In genomic region chr10:87504307-87504666, GRCh38 we compare ENCODE assay signal across 8 cellular contexts. TPM values are rescaled to one million over a fixed set of nuclear protein-coding genes. Genes with fewer than 3 reads are reported as not detected.
A peak's percentile ranks its signal among the peaks of the same experiment; 100 is the strongest.
DNase-seq lines count a peak whose midpoint lies in the region.

No MANE protein-coding gene starts in this region.

- peak overlapping the region; percentile 73 for H3K4me3 ChIP-seq in GM08714 (ENCODE audit: low read length)
- H3K4me3 ChIP-seq in SJSA1 = peak overlapping the region; percentile 85

- no peak for DNase-seq in SJSA1 (ENCODE audit: low read depth in 1 of 2, low spot score in 2 of 2)
- DNase-seq in fibroblast of gingiva (ENCODE audit: low read depth) = peak; percentile 2
- DNase-seq in pons (ENCODE audit: low spot score) = peak; percentile 29
- no peak for DNase-seq in 8988T
- DNase-seq in effector CD4-positive, alpha-beta T cell = no peak
- no peak for DNase-seq in AG08396 (ENCODE audit: low spot score)
- DNase-seq in activated gamma-delta T cell (lab: John Stamatoyannopoulos, UW) = no peak

- H3K36me3 ChIP-seq in SJSA1 = peaks cover 23% of the 10 kb centered on the region

- H3K27ac ChIP-seq in SJSA1 = peak overlapping the region; percentile 83

- no peaks in the 10 kb centered on the region for H3K9me3 ChIP-seq in SJSA1 (replicated peaks)

- no peaks in the 10 kb centered on the region for H3K27me3 ChIP-seq in SJSA1 (replicated peaks)

- peaks cover 20% of the 10 kb centered on the region for H3K4me1 ChIP-seq in SJSA1 (replicated peaks)

RNA-seq across cellular contexts. Expression of gene MINPP1, which starts 0.4 kb away (rescaled TPM):
- total RNA-seq in SJSA1 (2014; rRNA removed; shearing (Covaris generic)) = 47.1 and 50.3 TPM in 2 replicates

Comparison
In these comparisons a context has a peak if more than half of its experiments do, and no peak if none do; other contexts are left out.
1. DNase-seq: peak in fibroblast of gingiva (single experiment) and pons (single experiment); none in SJSA1 (0 of 2), 8988T (single experiment), effector CD4-positive, alpha-beta T cell (single experiment), AG08396 (single experiment) and activated gamma-delta T cell (single experiment).